ENCODE assay signal across 29 cellular contexts in genomic region chr3:62149539-62149938, GRCh38.
A peak's percentile ranks its signal among the peaks of the same experiment; 100 is the strongest.
DNase-seq lines count a peak whose midpoint lies in the region; ATAC-seq, FAIRE-seq and TF ChIP-seq lines count a peak whose summit lies in the region.
"Had no signal": no experiment of that assay in that cellular context is flagged by ENCODE, and none has a peak within 500 bp of the region (broad histone marks: within the 10 kb centered on the region; RNA-seq: fewer than 3 reads in every experiment).

No MANE protein-coding gene starts in this region.

- H3K4me3 ChIP-seq in GM23248 (no peak overlapping the region), SJCRH30 (no peak overlapping the region), esophagus muscularis mucosa (no peak overlapping the region), psoas muscle (peak overlapping the region; percentile 44)
- H3K4me3 ChIP-seq: left lung, prostate gland, suprapubic skin had no signal

- in situ Hi-C loops in GM23248 (cut with MboI): no loop called here

- FAIRE-seq in GM12892 (lab: Jason Lieb, UNC): no peak
- FAIRE-seq: GM18507, islet of Langerhans had no signal

- H3K79me2 ChIP-seq in GM23248 (ENCODE audit: insufficient read depth): no peaks in the 10 kb centered on the region

- peaks cover 7% of the 10 kb centered on the region; the same call in 1 of the 2 replicates for H3F3A ChIP-seq in GM23248 (ENCODE audit: insufficient read depth)

- peak in 3 of 4 donors; percentile 34 to 44 (median 37) for ATAC-seq in psoas muscle
- ATAC-seq: activated CD8-positive, alpha-beta T cell treated with anti-CD3 and anti-CD28 coated beads for 36 hours; CD8-positive, alpha-beta T cell; left lung had no signal

- no peak for DNase-seq in GM23248
- no peak for DNase-seq in SJCRH30
- no peak for DNase-seq in esophagus muscularis mucosa (ENCODE audit: extremely low spot score)
- no peak for DNase-seq in psoas muscle
- DNase-seq in HCEC 1CT: no peak
- no peak for DNase-seq in cerebellar cortex (ENCODE audit: low spot score)
- DNase-seq in GM12892 (ENCODE audit: insufficient read length): no peak
- DNase-seq: activated CD4-positive, alpha-beta T cell treated with anti-CD3 and anti-CD28 coated beads for 1 hour; activated CD8-positive, alpha-beta memory T cell treated with anti-CD3 and anti-CD28 coated beads, Interleukin-2, amount 50 U/mL, for 48 hours; activated CD8-positive, alpha-beta T cell treated with anti-CD3 and anti-CD28 coated beads for 36 hours; activated naive CD4-positive, alpha-beta T cell treated with anti-CD3 and anti-CD28 coated beads for 36 hours; BE2C; CD8-positive, alpha-beta T cell; head of caudate nucleus; KG1; left lung; MM.1S; naive B cell; NCI-H2029 treated with DMSO at 0.1 percent for 48 hours; NCI-H526 treated with DMSO at 0.1 percent for 48 hours; NK-92 treated with Interleukin-12 subunit alpha and Interleukin-12 subunit beta, amount 100 ng/mL, for 24 hours; SHP77; stimulated activated CD4-positive, alpha-beta T cell treated with anti-CD3 and anti-CD28 coated beads, Interleukin-15, amount 100 ng/mL, for 24 hours; stimulated activated CD4-positive, alpha-beta T cell treated with anti-CD3 and anti-CD28 coated beads, Interleukin-4, amount 100 ng/mL, for 4 hours; T-helper 2 cell had no signal

- no peaks in the 10 kb centered on the region for H3K9me2 ChIP-seq in GM23248 (ENCODE audit: insufficient read depth)

- 0 out of 2 replicates have a peak overlapping the region, but pooled peaks have one; percentile 14 for H2AFZ ChIP-seq in GM23248

- TF ChIP-seq EP300 in esophagus muscularis mucosa (IDR thresholded peaks at IDR 0.05): no peak

- intact Hi-C loops in esophagus muscularis mucosa (cut with DNase I) (no loop called here), psoas muscle (cut with DNase I) (no loop called here)

- H3K27ac ChIP-seq in GM23248: peak overlapping the region; percentile 28
- H3K27ac ChIP-seq in SJCRH30: peak overlapping the region; percentile 31; the same call in 1 of the 2 replicates
- peak overlapping the region in 3 of 4 donors; percentile 8 to 47 (median 20) for H3K27ac ChIP-seq in esophagus muscularis mucosa (replicated peaks in 1 of 4)
- peak overlapping the region; percentile 69 for H3K27ac ChIP-seq in psoas muscle
- H3K27ac ChIP-seq: prostate gland, suprapubic skin had no signal

- peaks cover 13% of the 10 kb centered on the region for H3K4me1 ChIP-seq in GM23248 (ENCODE audit: insufficient read depth)
- H3K4me1 ChIP-seq in SJCRH30: peaks cover 3% of the 10 kb centered on the region; the same call in 1 of the 2 replicates
- H3K4me1 ChIP-seq in esophagus muscularis mucosa: peaks cover 0 to 20% (median 7%) of the 10 kb centered on the region in 4 donors
- peaks cover 33% of the 10 kb centered on the region for H3K4me1 ChIP-seq in psoas muscle
- H3K4me1 ChIP-seq: BE2C, left lung, prostate gland, suprapubic skin had no signal

- H4K20me1 ChIP-seq in GM23248 (ENCODE audit: insufficient read depth): no peaks in the 10 kb centered on the region

- TF ChIP-seq POLR2A in esophagus muscularis mucosa (IDR thresholded peaks at IDR 0.05; ENCODE audit: low read depth) (no peak), GM12892 (IDR thresholded peaks at IDR 0.05; ENCODE audit: low read depth, low read length) (no peak)

- no peaks in the 10 kb centered on the region for H3K36me3 ChIP-seq in GM23248 (ENCODE audit: low read depth)
- no peaks in the 10 kb centered on the region for H3K36me3 ChIP-seq in SJCRH30
- H3K36me3 ChIP-seq in esophagus muscularis mucosa: no peaks in the 10 kb centered on the region
- H3K36me3 ChIP-seq in psoas muscle (ENCODE audit: insufficient read depth in 1 of 2, low read depth in 1 of 2): peaks cover 0 to 4% of the 10 kb centered on the region in 2 donors
- H3K36me3 ChIP-seq: BE2C, left lung, prostate gland, suprapubic skin had no signal

- H3K27me3 ChIP-seq in GM23248 (replicated peaks; ENCODE audit: insufficient read depth) (no peaks in the 10 kb centered on the region), SJCRH30 (no peaks in the 10 kb centered on the region), esophagus muscularis mucosa (no peaks in the 10 kb centered on the region), psoas muscle (ENCODE audit: insufficient read depth in 3 of 3, low read length in 2 of 3) (no peaks in the 10 kb centered on the region)
- H3K27me3 ChIP-seq: left lung, suprapubic skin had no signal

- H3K4me2 ChIP-seq in GM23248 (ENCODE audit: unreplicated experiment): no peak overlapping the region

- H3K9me3 ChIP-seq in GM23248 (ENCODE audit: low read depth) (no peaks in the 10 kb centered on the region), SJCRH30 (replicated peaks) (no peaks in the 10 kb centered on the region), esophagus muscularis mucosa (no peaks in the 10 kb centered on the region), psoas muscle (no peaks in the 10 kb centered on the region)
- H3K9me3 ChIP-seq: BE2C, left lung, prostate gland, suprapubic skin had no signal

- H3K9ac ChIP-seq in GM23248: no peak overlapping the region

- WGBS in GM23248 (ENCODE audit: low coverage in 1 of 2, low lambda C conversion rate in 2 of 2, missing lambda C conversion rate in 2 of 2), 2 experiments: 94 to 97% methylated on average over 6 of the region's 6 CpGs
- 93% methylated on average over 6 of the region's 6 CpGs for WGBS in esophagus muscularis mucosa
- 94 to 99% (median 97%) methylated on average over 6 of the region's 6 CpGs for WGBS in psoas muscle, 3 donors

- no peak for TF ChIP-seq CTCF in esophagus muscularis mucosa (IDR thresholded peaks at IDR 0.05)
- TF ChIP-seq CTCF in psoas muscle (IDR thresholded peaks at IDR 0.05): no peak
